14 cellular contexts compared by ENCODE assay signal in genomic region chr3:42745291-42745745, GRCh38. TPM values are rescaled to one million over a fixed set of nuclear protein-coding genes. Genes with fewer than 3 reads are reported as not detected.
DNase-seq lines count a peak whose midpoint lies in the region; ATAC-seq and TF ChIP-seq lines count a peak whose summit lies in the region.
"Had no signal": no experiment of that assay in that cellular context is flagged by ENCODE, and none has a peak within 500 bp of the region (broad histone marks: within the 10 kb centered on the region; RNA-seq: fewer than 3 reads in every experiment).

No MANE protein-coding gene starts in this region.

- peaks cover 9% of the 10 kb centered on the region for H3K4me1 Mint-ChIP-seq in endodermal cell
- peaks cover 14% of the 10 kb centered on the region for H3K4me1 Mint-ChIP-seq in activated T-cell treated with anti-CD3 and anti-CD28 coated beads, Interleukin-2, amount 50 U/mL, for 72 hours (ENCODE audit: low read depth)

- no peaks in the 10 kb centered on the region for H3K4me1 ChIP-seq in endodermal cell (ENCODE audit: control insufficient read depth, insufficient read depth, low read length)
- peaks cover 0 to 64% (median 59%) of the 10 kb centered on the region in 4 donors for H3K4me1 ChIP-seq in sigmoid colon

- TF ChIP-seq EP300 in Ishikawa (IDR thresholded peaks at IDR 0.05; ENCODE audit: borderline replicate concordance) (no peak), sigmoid colon (IDR thresholded peaks at IDR 0.05) (peak in 3 of 4 donors; percentile 10 to 66 (median 41))

- no peak overlapping the region for H3K27ac Mint-ChIP-seq in endodermal cell
- no peak overlapping the region for H3K27ac Mint-ChIP-seq in activated T-cell treated with anti-CD3 and anti-CD28 coated beads, Interleukin-2, amount 50 U/mL, for 72 hours
- H3K27ac Mint-ChIP-seq: activated naive CD4-positive, alpha-beta T cell treated with anti-CD3 and anti-CD28 coated beads, Interleukin-2, amount 50 U/mL, for 24 hours had no signal

- no peak for TF ChIP-seq POLR2A in sigmoid colon (IDR thresholded peaks at IDR 0.05)

- H3K27me3 Mint-ChIP-seq in endodermal cell (ENCODE audit: insufficient read depth): no peaks in the 10 kb centered on the region
- no peaks in the 10 kb centered on the region for H3K27me3 Mint-ChIP-seq in activated T-cell treated with anti-CD3 and anti-CD28 coated beads, Interleukin-2, amount 50 U/mL, for 72 hours (ENCODE audit: low read depth)
- H3K27me3 Mint-ChIP-seq: activated naive CD4-positive, alpha-beta T cell treated with anti-CD3 and anti-CD28 coated beads, Interleukin-2, amount 50 U/mL, for 24 hours had no signal

- no peak overlapping the region for H3K27ac ChIP-seq in endodermal cell (ENCODE audit: low read depth, low read length)
- H3K27ac ChIP-seq in sigmoid colon: peak overlapping the region; percentile 80 to 90 (median 84)

- ATAC-seq in activated T-cell treated with anti-CD3 and anti-CD28 coated beads, Interleukin-2, amount 50 U/mL, for 72 hours (replicated peaks in 1 of 2): no peak
- ATAC-seq in GM21447 (IDR thresholded peaks at IDR 0.05; ENCODE audit: unreplicated experiment): no peak
- ATAC-seq in GM19328 (IDR thresholded peaks at IDR 0.05; ENCODE audit: unreplicated experiment): no peak

- 67 to 92% methylated on average over 1 to 3 of the region's 3 CpGs for WGBS in endodermal cell (ENCODE audit: insufficient coverage in 1 of 2, insufficient read length in 1 of 2), 2 experiments
- 37 to 71% methylated on average over 3 of the region's 3 CpGs for WGBS in sigmoid colon, 2 donors

- no peaks in the 10 kb centered on the region for H3K36me3 Mint-ChIP-seq in endodermal cell (ENCODE audit: low read depth)
- H3K36me3 Mint-ChIP-seq in activated T-cell treated with anti-CD3 and anti-CD28 coated beads, Interleukin-2, amount 50 U/mL, for 72 hours (ENCODE audit: insufficient read depth in 2 of 2): no peaks in the 10 kb centered on the region
- H3K36me3 Mint-ChIP-seq: activated naive CD4-positive, alpha-beta T cell treated with anti-CD3 and anti-CD28 coated beads, Interleukin-2, amount 50 U/mL, for 24 hours had no signal

- H3K9me3 ChIP-seq in endodermal cell (ENCODE audit: control insufficient read depth, low read length) (no peaks in the 10 kb centered on the region), sigmoid colon (no peaks in the 10 kb centered on the region)

- no peak for TF ChIP-seq RAD21 in Ishikawa (IDR thresholded peaks at IDR 0.05; ENCODE audit: low read depth)

- H3K9ac ChIP-seq in endodermal cell (ENCODE audit: extremely low read depth, low read length, poor library complexity, severe bottlenecking): no peak overlapping the region

- H3K36me3 ChIP-seq in endodermal cell (ENCODE audit: control insufficient read depth, insufficient read depth, low read length) (no peaks in the 10 kb centered on the region), sigmoid colon (no peaks in the 10 kb centered on the region)
- H3K36me3 ChIP-seq: cardiac muscle cell had no signal

- H3K27me3 ChIP-seq in endodermal cell (ENCODE audit: control insufficient read depth, insufficient read depth, low read length, poor library complexity, severe bottlenecking) (no peaks in the 10 kb centered on the region), sigmoid colon (no peaks in the 10 kb centered on the region)
- H3K27me3 ChIP-seq: cardiac muscle cell had no signal

- DNase-seq in AG09309 (ENCODE audit: low read depth) (peak; percentile 44), endodermal cell (peak; percentile 21), sigmoid colon (peak; percentile 62), NCI-H1694 treated with DMSO at 0.1 percent for 48 hours (lab: John Stamatoyannopoulos, UW) (no peak)
- DNase-seq in activated T-cell treated with anti-CD3 and anti-CD28 coated beads, Interleukin-2, amount 50 U/mL, for 72 hours: no peak
- DNase-seq: activated CD4-positive, alpha-beta T cell treated with anti-CD3 and anti-CD28 coated beads for 1 hour; stimulated activated CD4-positive, alpha-beta T cell treated with anti-CD3 and anti-CD28 coated beads, Interleukin-4, amount 100 ng/mL, for 4 hours had no signal

- intact Hi-C loops in sigmoid colon (cut with DNase I): loop anchor here (1.0 to 5.0 kb wide), 3 partner anchors 89 to 163 kb away; partner anchors contain the start of genes NKTR and SEC22C

- H3K4me3 Mint-ChIP-seq in endodermal cell: no peak overlapping the region
- H3K4me3 Mint-ChIP-seq in activated T-cell treated with anti-CD3 and anti-CD28 coated beads, Interleukin-2, amount 50 U/mL, for 72 hours: no peak overlapping the region
- H3K4me3 Mint-ChIP-seq: activated naive CD4-positive, alpha-beta T cell treated with anti-CD3 and anti-CD28 coated beads, Interleukin-2, amount 50 U/mL, for 24 hours had no signal

- H3K4me3 ChIP-seq in AG09309 (ENCODE audit: control insufficient read depth, low read depth, low read length) (no peak overlapping the region), endodermal cell (ENCODE audit: low read length) (no peak overlapping the region), sigmoid colon (no peak overlapping the region)
- H3K4me3 ChIP-seq: cardiac muscle cell had no signal

- TF ChIP-seq CTCF in AG09309 (IDR thresholded peaks at IDR 0.05; ENCODE audit: control insufficient read depth, insufficient read depth, low read depth, low read length, missing control alignments): no peak
- no peak for TF ChIP-seq CTCF in endodermal cell (conservative IDR thresholded peaks at IDR 0.05)
- no peak for TF ChIP-seq CTCF in sigmoid colon (IDR thresholded peaks at IDR 0.05)

- H3K9me3 Mint-ChIP-seq in endodermal cell: no peaks in the 10 kb centered on the region
- no peaks in the 10 kb centered on the region for H3K9me3 Mint-ChIP-seq in activated T-cell treated with anti-CD3 and anti-CD28 coated beads, Interleukin-2, amount 50 U/mL, for 72 hours
- H3K9me3 Mint-ChIP-seq: activated naive CD4-positive, alpha-beta T cell treated with anti-CD3 and anti-CD28 coated beads, Interleukin-2, amount 50 U/mL, for 24 hours had no signal

TF ChIP-seq in Ishikawa, 13 proteins besides CTCF, POLR2A, EP300 and RAD21 (continues in another document):
- TF ChIP-seq TAF1 (IDR thresholded peaks at IDR 0.05; ENCODE audit: low read depth) (no peak), YY1 (IDR thresholded peaks at IDR 0.05; ENCODE audit: low read depth) (no peak), TEAD4 (IDR thresholded peaks at IDR 0.05) (0 out of 2 replicates have a peak, but pooled peaks have one; percentile 11), CEBPB (IDR thresholded peaks at IDR 0.05) (no peak), ZBTB7A (IDR thresholded peaks at IDR 0.05; ENCODE audit: low read depth) (no peak), REST (IDR thresholded peaks at IDR 0.05; ENCODE audit: low read depth) (no peak), USF1 (IDR thresholded peaks at IDR 0.05) (no peak)

RNA-seq across cellular contexts. Expression of gene CCDC13, which starts 27.7 kb away (rescaled TPM):
- total RNA-seq in endodermal cell (1 to 10 TPM in 1 of 2 donors, under 1 TPM in 1; 0.64 to 1.1 TPM), sigmoid colon (1 to 10 TPM in 3 of 4 donors, not detected in 1; 1.3 to 3.9 (median 1.8) TPM)
- 1.5 TPM for polyA plus RNA-seq in endodermal cell (2013, experiment 1 of 2)
- 0.95 TPM for polyA plus RNA-seq in endodermal cell (2013, experiment 2 of 2)
- polyA plus RNA-seq in sigmoid colon: under 1 TPM; 0.60 to 0.85 (median 0.69) TPM
- under 1 TPM; 0.32 to 0.70 TPM for total RNA-seq in activated T-cell treated with anti-CD3 and anti-CD28 coated beads, Interleukin-2, amount 50 U/mL, for 72 hours

RNA-seq across cellular contexts. Expression of gene HHATL, which starts 42.7 kb away (rescaled TPM):
- total RNA-seq in endodermal cell (not detected), sigmoid colon (not detected)
- not detected for polyA plus RNA-seq in endodermal cell (2013, experiment 1 of 2)
- not detected for polyA plus RNA-seq in endodermal cell (2013, experiment 2 of 2)
- polyA plus RNA-seq in sigmoid colon: 1 to 10 TPM in 1 of 3 donors, under 1 TPM in 1, not detected in 1; 0.31 to 1.4 TPM
- not detected for total RNA-seq in activated T-cell treated with anti-CD3 and anti-CD28 coated beads, Interleukin-2, amount 50 U/mL, for 72 hours
- total RNA-seq: frontal cortex had no signal
- polyA plus RNA-seq: neural cell had no signal

RNA-seq across cellular contexts. Expression of gene HIGD1A, which starts 59.0 kb away (rescaled TPM):
- total RNA-seq in endodermal cell (100 to 1,000 TPM; 116 to 121 TPM), sigmoid colon (100 to 1,000 TPM; 127 to 272 (median 176) TPM)
- 179 TPM for polyA plus RNA-seq in endodermal cell (2013, experiment 1 of 2)
- polyA plus RNA-seq in endodermal cell (2013, experiment 2 of 2): 188 TPM
- 1,000 to 10,000 TPM in 1 of 3 donors, 100 to 1,000 TPM in 2; 314 to 1,597 (median 947) TPM for polyA plus RNA-seq in sigmoid colon
- total RNA-seq in activated T-cell treated with anti-CD3 and anti-CD28 coated beads, Interleukin-2, amount 50 U/mL, for 72 hours: 10 to 100 TPM; 54.0 to 63.8 TPM

RNA-seq across cellular contexts. Expression of gene KLHL40, which starts 60.0 kb away (rescaled TPM):
- total RNA-seq in endodermal cell (not detected), sigmoid colon (under 1 TPM in 1 of 4 donors, not detected in 3; under 0.01 TPM)
- 0.21 TPM for polyA plus RNA-seq in endodermal cell (2013, experiment 1 of 2)
- 0.21 TPM for polyA plus RNA-seq in endodermal cell (2013, experiment 2 of 2)
- not detected for polyA plus RNA-seq in sigmoid colon
- not detected for total RNA-seq in activated T-cell treated with anti-CD3 and anti-CD28 coated beads, Interleukin-2, amount 50 U/mL, for 72 hours
- polyA plus RNA-seq: neural cell had no signal

Comparison
In these comparisons a context has a peak if more than half of its experiments do, and no peak if none do; other contexts are left out.
1. DNase-seq: peak in AG09309 (single experiment), endodermal cell (single experiment) and sigmoid colon (single experiment); none in activated T-cell treated with anti-CD3 and anti-CD28 coated beads, Interleukin-2, amount 50 U/mL, for 72 hours (0 of 2) and NCI-H1694 treated with DMSO at 0.1 percent for 48 hours (single experiment).